In the genomic region with DNA sequence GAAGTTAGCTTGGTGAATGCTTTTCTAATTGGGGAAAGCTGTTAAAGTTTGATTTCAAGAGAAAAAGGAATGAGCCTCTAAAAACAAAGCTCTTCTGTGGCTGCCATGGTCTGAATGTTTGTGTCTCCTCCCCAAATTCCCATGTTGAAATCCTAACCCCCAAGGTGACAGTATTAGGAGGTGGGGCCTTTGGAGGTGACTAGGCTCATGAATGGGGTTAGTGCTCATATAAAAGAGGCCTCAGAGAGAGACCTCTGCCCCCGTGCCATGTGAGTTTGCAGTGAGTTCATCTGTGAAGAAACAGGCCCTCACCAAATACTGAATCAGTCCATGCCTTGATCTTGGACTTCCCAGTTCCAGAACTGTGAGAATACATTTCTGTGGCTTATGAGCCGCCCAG, we compare ENCODE assay signal across 26 cellular contexts. TPM values are rescaled to one million over a fixed set of nuclear protein-coding genes. Genes with fewer than 3 reads are reported as not detected.
DNase-seq lines count a peak whose midpoint lies in the region; ATAC-seq and TF ChIP-seq lines count a peak whose summit lies in the region.
"Had no signal": no experiment of that assay in that cellular context is flagged by ENCODE, and none has a peak within 500 bp of the region (broad histone marks: within the 10 kb centered on the region; RNA-seq: fewer than 3 reads in every experiment).

No MANE protein-coding gene starts in this region.

- peak overlapping the region; percentile 77 for H3K27ac Mint-ChIP-seq in glutamatergic neuron (ENCODE audit: unreplicated experiment)
- peak overlapping the region; percentile 67 for H3K27ac Mint-ChIP-seq in progenitor cell of endocrine pancreas
- H3K27ac Mint-ChIP-seq: activated CD4-positive, alpha-beta memory T cell treated with anti-CD3 and anti-CD28 coated beads for 36 hours; activated naive CD8-positive, alpha-beta T cell; activated T-helper 1 cell treated with anti-CD3 and anti-CD28 coated beads, Interleukin-12 subunit alpha, Interleukin-12 subunit beta, Interleukin-2, Interleukin-4 antibody, amounts not matched to agents 30 ng/mL and 10 ng/mL and 1 ng/mL, durations not matched to agents 14 hours and 24 hours and 36 hours had no signal

- peaks cover 44% of the 10 kb centered on the region; the same call in 1 of the 2 replicates for H3K79me2 ChIP-seq in OCI-LY7 (ENCODE audit: insufficient read depth, low read depth, low read length)

- H3K27me3 Mint-ChIP-seq in glutamatergic neuron (ENCODE audit: unreplicated experiment) (peaks cover 24% of the 10 kb centered on the region), progenitor cell of endocrine pancreas (no peaks in the 10 kb centered on the region)
- H3K27me3 Mint-ChIP-seq: activated CD4-positive, alpha-beta memory T cell treated with anti-CD3 and anti-CD28 coated beads for 36 hours; activated naive CD8-positive, alpha-beta T cell; central memory CD8-positive, alpha-beta T cell had no signal

- H3K36me3 Mint-ChIP-seq in glutamatergic neuron (ENCODE audit: unreplicated experiment) = peaks cover 11% of the 10 kb centered on the region
- peaks cover 13% of the 10 kb centered on the region for H3K36me3 Mint-ChIP-seq in progenitor cell of endocrine pancreas (ENCODE audit: insufficient read depth)

- no peak overlapping the region for H2AFZ ChIP-seq in OCI-LY7 (ENCODE audit: low read length)

- H3K27ac ChIP-seq in OCI-LY7 (ENCODE audit: low read depth, low read length, poor library complexity, severe bottlenecking) = no peak overlapping the region
- H3K27ac ChIP-seq: ascending aorta, C4-2B, thoracic aorta, vagina had no signal

- DNase-seq in EH (ENCODE audit: low read depth) (peak; percentile 31), OCI-LY7 (ENCODE audit: low spot score) (no peak), glutamatergic neuron (no peak), progenitor cell of endocrine pancreas (ENCODE audit: low spot score, unreplicated experiment) (no peak), AG20443 (ENCODE audit: low spot score) (no peak), NCI-H1930 (lab: John Stamatoyannopoulos, UW) (no peak)
- DNase-seq: activated CD4-positive, alpha-beta memory T cell treated with anti-CD3 and anti-CD28 coated beads for 36 hours; activated CD8-positive, alpha-beta memory T cell treated with anti-CD3 and anti-CD28 coated beads, Interleukin-2, amount 50 U/mL, for 4 hours; islet precursor cell; left ventricle myocardium superior; NCI-H1048; NCI-H1694; NCI-H526; posterior cingulate gyrus; stimulated activated naive CD4-positive, alpha-beta T cell treated with Interleukin-2 at 50 U/mL for 16 hours had no signal

- CTCF ChIA-PET in OCI-LY7 (lab: Charles Lee; ENCODE audit: unreplicated experiment) = no interaction called here

- BruUV-seq in OCI-LY7 (replicated peaks; lab: Mats Ljungman, UMichigan) = no TSS peak

- H3K4me3 ChIP-seq in OCI-LY7 (ENCODE audit: low read depth, low read length, poor library complexity, severe bottlenecking) = no peak overlapping the region
- H3K4me3 ChIP-seq: ascending aorta, thoracic aorta, vagina had no signal

- H3K9me3 Mint-ChIP-seq in glutamatergic neuron (ENCODE audit: unreplicated experiment) = peaks cover 25% of the 10 kb centered on the region
- peaks cover 3% of the 10 kb centered on the region for H3K9me3 Mint-ChIP-seq in progenitor cell of endocrine pancreas (ENCODE audit: low read depth)
- H3K9me3 Mint-ChIP-seq: central memory CD8-positive, alpha-beta T cell had no signal

- peaks cover 85% of the 10 kb centered on the region for H3K36me3 ChIP-seq in OCI-LY7 (ENCODE audit: insufficient read depth, low read length)
- H3K36me3 ChIP-seq: thoracic aorta, vagina had no signal

- POLR2A ChIA-PET in OCI-LY7 (lab: Charles Lee) = interaction anchor here (0.9 to 1.4 kb wide), 2 partner anchors 10 to 39 kb away, joined by 3 read pairs; no protein-coding TSS in a partner anchor

- peaks cover 20% of the 10 kb centered on the region for H3K4me1 ChIP-seq in OCI-LY7 (ENCODE audit: insufficient read depth, low read length, poor library complexity, severe bottlenecking)

- H4K20me1 ChIP-seq in OCI-LY7 (ENCODE audit: insufficient read depth, low read length) = no peaks in the 10 kb centered on the region; the same call in 1 of the 2 replicates

- no peak for ATAC-seq in HG03354 (IDR thresholded peaks at IDR 0.05; ENCODE audit: poor library complexity, severe bottlenecking, unreplicated experiment)
- ATAC-seq in HG03457 (IDR thresholded peaks at IDR 0.05; ENCODE audit: unreplicated experiment) = no peak
- ATAC-seq: activated CD4-positive, CD25-positive, alpha-beta regulatory T cell treated with anti-CD3 and anti-CD28 coated beads, Interleukin-2, amount 50 U/mL, for 24 hours; left ventricle myocardium superior; sciatic nerve had no signal

- 0 out of 2 replicates have a peak overlapping the region, but pooled peaks have one; percentile 12 for H3K4me2 ChIP-seq in OCI-LY7 (ENCODE audit: low read length)

- H3K4me1 Mint-ChIP-seq in glutamatergic neuron (ENCODE audit: low read depth, unreplicated experiment) (peaks cover 91% of the 10 kb centered on the region), progenitor cell of endocrine pancreas (ENCODE audit: low read depth) (peaks cover 13% of the 10 kb centered on the region)

- H3K9me2 ChIP-seq in OCI-LY7 (ENCODE audit: insufficient read depth, low read length) = no peaks in the 10 kb centered on the region

- H3K4me3 Mint-ChIP-seq in glutamatergic neuron (ENCODE audit: unreplicated experiment) (peak overlapping the region; percentile 43), progenitor cell of endocrine pancreas (ENCODE audit: low read depth) (no peak overlapping the region)
- H3K4me3 Mint-ChIP-seq: activated CD4-positive, alpha-beta memory T cell treated with anti-CD3 and anti-CD28 coated beads for 36 hours; activated naive CD8-positive, alpha-beta T cell; activated T-helper 1 cell treated with anti-CD3 and anti-CD28 coated beads, Interleukin-12 subunit alpha, Interleukin-12 subunit beta, Interleukin-2, Interleukin-4 antibody, amounts not matched to agents 30 ng/mL and 10 ng/mL and 1 ng/mL, durations not matched to agents 14 hours and 24 hours and 36 hours; central memory CD8-positive, alpha-beta T cell had no signal

- intact Hi-C loops in OCI-LY7 (cut with micrococcal nuclease; ENCODE audit: unreplicated experiment) = no loop called here

- 0 out of 2 replicates have a peak, but pooled peaks cover 8% of the 10 kb centered on the region for H3K9me3 ChIP-seq in OCI-LY7 (ENCODE audit: low read length)
- H3K9me3 ChIP-seq: ascending aorta, thoracic aorta, vagina had no signal

- TF ChIP-seq CTCF in OCI-LY7 (conservative IDR thresholded peaks at IDR 0.05; ENCODE audit: low read length) (no peak), glutamatergic neuron (IDR thresholded peaks at IDR 0.05; ENCODE audit: partially characterized antibody, unreplicated experiment) (no peak), progenitor cell of endocrine pancreas (IDR thresholded peaks at IDR 0.05; ENCODE audit: unreplicated experiment) (no peak)

RNA-seq across cellular contexts. Expression of gene ARHGEF7, which starts 56.5 kb away (rescaled TPM):
- 36.3 and 39.5 TPM in 2 replicates for total RNA-seq in OCI-LY7 (2014; rRNA removed; shearing (Covaris generic))
- total RNA-seq in OCI-LY7 (2022) (51.3 and 60.8 TPM in 2 replicates), glutamatergic neuron (ENCODE audit: unreplicated experiment) (227 TPM), progenitor cell of endocrine pancreas (84.4 and 86.5 TPM in 2 replicates)
